ENCODE assay signal across 1 cellular context in the genomic region with DNA sequence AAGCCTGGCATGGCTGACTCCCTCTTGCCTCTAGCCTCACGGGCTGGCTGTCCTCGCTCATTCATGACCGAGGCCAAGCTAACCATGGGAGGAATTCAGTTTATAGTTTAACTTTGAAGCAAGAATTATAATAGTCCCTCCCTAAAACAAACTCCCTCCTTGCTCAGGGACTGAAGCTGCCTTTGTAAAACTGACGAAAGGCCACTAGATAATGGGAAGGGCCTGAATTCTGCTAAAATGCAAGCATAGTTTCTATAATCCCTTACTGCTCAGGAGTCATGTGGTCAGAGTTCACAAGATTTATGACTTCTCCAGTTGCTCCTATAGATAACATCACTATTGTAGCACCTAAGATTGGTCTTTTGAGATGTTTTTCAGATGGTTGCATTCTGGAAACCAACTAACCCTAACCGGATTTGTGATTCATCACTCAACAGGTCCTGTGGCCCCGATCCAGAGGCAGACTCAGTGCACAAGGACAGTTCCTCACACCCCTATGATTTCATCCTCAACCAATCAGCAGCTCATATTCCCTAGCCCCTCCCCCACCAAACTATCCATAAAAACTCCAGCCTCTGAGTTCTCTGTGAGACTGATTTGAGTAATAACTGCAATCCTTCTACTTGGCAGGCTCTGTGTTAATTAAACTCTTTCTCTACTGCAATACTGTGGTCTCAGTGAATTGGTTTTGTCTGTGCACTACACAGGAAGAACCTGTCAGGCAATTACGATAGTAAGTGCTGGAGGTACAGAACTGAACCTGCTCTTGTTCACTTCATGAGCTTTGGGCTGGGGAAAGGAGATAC.
TF ChIP-seq lines count a peak whose summit lies in the region.

No MANE protein-coding gene starts in this region.

TF ChIP-seq in K562, 482 proteins besides CTCF, POLR2A, EP300 and RAD21 (continued from another document and continues in another):
- TF ChIP-seq, protein P1, sequence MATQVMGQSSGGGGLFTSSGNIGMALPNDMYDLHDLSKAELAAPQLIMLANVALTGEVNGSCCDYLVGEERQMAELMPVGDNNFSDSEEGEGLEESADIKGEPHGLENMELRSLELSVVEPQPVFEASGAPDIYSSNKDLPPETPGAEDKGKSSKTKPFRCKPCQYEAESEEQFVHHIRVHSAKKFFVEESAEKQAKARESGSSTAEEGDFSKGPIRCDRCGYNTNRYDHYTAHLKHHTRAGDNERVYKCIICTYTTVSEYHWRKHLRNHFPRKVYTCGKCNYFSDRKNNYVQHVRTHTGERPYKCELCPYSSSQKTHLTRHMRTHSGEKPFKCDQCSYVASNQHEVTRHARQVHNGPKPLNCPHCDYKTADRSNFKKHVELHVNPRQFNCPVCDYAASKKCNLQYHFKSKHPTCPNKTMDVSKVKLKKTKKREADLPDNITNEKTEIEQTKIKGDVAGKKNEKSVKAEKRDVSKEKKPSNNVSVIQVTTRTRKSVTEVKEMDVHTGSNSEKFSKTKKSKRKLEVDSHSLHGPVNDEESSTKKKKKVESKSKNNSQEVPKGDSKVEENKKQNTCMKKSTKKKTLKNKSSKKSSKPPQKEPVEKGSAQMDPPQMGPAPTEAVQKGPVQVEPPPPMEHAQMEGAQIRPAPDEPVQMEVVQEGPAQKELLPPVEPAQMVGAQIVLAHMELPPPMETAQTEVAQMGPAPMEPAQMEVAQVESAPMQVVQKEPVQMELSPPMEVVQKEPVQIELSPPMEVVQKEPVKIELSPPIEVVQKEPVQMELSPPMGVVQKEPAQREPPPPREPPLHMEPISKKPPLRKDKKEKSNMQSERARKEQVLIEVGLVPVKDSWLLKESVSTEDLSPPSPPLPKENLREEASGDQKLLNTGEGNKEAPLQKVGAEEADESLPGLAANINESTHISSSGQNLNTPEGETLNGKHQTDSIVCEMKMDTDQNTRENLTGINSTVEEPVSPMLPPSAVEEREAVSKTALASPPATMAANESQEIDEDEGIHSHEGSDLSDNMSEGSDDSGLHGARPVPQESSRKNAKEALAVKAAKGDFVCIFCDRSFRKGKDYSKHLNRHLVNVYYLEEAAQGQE (CRISPR knock-in tag; IDR thresholded peaks at IDR 0.05; ENCODE audit: low read depth) = no peak
- TF ChIP-seq PBX2 (CRISPR knock-in tag; IDR thresholded peaks at IDR 0.05; ENCODE audit: low read depth) (no peak), PBX2 (tag; conservative IDR thresholded peaks at IDR 0.05; ENCODE audit: low read depth) (peak; percentile 80), ZNF395 (CRISPR knock-in tag; IDR thresholded peaks at IDR 0.05) (no peak), NCOA1 (IDR thresholded peaks at IDR 0.05; ENCODE audit: low read depth) (no peak), ZEB2 (IDR thresholded peaks at IDR 0.05) (no peak), FOSL1 (tag; conservative IDR thresholded peaks at IDR 0.05) (0 out of 2 replicates have a peak, but pooled peaks have one; percentile 32), RFX7 (CRISPR knock-in tag; IDR thresholded peaks at IDR 0.05) (no peak), ZNF318 (IDR thresholded peaks at IDR 0.05; ENCODE audit: borderline replicate concordance in 1 of 2, low read depth in 1 of 2) (no peak), SOX6 (IDR thresholded peaks at IDR 0.05) (peak; percentile 67), GTF2B (IDR thresholded peaks at IDR 0.05; ENCODE audit: extremely low read depth, insufficient read length) (no peak), NR2C2 (CRISPR knock-in tag; IDR thresholded peaks at IDR 0.05) (no peak), NR2C2 (tag; IDR thresholded peaks at IDR 0.05) (peak; percentile 72), THAP7 (CRISPR knock-in tag; IDR thresholded peaks at IDR 0.05) (no peak), ZNF282 (CRISPR knock-in tag; IDR thresholded peaks at IDR 0.05) (no peak), TCF7 (IDR thresholded peaks at IDR 0.05; ENCODE audit: borderline replicate concordance) (no peak)
- TF ChIP-seq, protein P2, sequence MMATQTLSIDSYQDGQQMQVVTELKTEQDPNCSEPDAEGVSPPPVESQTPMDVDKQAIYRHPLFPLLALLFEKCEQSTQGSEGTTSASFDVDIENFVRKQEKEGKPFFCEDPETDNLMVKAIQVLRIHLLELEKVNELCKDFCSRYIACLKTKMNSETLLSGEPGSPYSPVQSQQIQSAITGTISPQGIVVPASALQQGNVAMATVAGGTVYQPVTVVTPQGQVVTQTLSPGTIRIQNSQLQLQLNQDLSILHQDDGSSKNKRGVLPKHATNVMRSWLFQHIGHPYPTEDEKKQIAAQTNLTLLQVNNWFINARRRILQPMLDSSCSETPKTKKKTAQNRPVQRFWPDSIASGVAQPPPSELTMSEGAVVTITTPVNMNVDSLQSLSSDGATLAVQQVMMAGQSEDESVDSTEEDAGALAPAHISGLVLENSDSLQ (IDR thresholded peaks at IDR 0.05) = peak; percentile 83
- TF ChIP-seq, protein P3, sequence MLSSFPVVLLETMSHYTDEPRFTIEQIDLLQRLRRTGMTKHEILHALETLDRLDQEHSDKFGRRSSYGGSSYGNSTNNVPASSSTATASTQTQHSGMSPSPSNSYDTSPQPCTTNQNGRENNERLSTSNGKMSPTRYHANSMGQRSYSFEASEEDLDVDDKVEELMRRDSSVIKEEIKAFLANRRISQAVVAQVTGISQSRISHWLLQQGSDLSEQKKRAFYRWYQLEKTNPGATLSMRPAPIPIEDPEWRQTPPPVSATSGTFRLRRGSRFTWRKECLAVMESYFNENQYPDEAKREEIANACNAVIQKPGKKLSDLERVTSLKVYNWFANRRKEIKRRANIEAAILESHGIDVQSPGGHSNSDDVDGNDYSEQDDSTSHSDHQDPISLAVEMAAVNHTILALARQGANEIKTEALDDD (IDR thresholded peaks at IDR 0.05) = 0 out of 2 replicates have a peak, but pooled peaks have one; percentile 23
- TF ChIP-seq, protein P4, sequence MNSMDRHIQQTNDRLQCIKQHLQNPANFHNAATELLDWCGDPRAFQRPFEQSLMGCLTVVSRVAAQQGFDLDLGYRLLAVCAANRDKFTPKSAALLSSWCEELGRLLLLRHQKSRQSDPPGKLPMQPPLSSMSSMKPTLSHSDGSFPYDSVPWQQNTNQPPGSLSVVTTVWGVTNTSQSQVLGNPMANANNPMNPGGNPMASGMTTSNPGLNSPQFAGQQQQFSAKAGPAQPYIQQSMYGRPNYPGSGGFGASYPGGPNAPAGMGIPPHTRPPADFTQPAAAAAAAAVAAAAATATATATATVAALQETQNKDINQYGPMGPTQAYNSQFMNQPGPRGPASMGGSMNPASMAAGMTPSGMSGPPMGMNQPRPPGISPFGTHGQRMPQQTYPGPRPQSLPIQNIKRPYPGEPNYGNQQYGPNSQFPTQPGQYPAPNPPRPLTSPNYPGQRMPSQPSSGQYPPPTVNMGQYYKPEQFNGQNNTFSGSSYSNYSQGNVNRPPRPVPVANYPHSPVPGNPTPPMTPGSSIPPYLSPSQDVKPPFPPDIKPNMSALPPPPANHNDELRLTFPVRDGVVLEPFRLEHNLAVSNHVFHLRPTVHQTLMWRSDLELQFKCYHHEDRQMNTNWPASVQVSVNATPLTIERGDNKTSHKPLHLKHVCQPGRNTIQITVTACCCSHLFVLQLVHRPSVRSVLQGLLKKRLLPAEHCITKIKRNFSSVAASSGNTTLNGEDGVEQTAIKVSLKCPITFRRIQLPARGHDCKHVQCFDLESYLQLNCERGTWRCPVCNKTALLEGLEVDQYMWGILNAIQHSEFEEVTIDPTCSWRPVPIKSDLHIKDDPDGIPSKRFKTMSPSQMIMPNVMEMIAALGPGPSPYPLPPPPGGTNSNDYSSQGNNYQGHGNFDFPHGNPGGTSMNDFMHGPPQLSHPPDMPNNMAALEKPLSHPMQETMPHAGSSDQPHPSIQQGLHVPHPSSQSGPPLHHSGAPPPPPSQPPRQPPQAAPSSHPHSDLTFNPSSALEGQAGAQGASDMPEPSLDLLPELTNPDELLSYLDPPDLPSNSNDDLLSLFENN (IDR thresholded peaks at IDR 0.05; ENCODE audit: low read depth in 2 of 2, low read length in 2 of 2) = no peak
- TF ChIP-seq, protein P5, sequence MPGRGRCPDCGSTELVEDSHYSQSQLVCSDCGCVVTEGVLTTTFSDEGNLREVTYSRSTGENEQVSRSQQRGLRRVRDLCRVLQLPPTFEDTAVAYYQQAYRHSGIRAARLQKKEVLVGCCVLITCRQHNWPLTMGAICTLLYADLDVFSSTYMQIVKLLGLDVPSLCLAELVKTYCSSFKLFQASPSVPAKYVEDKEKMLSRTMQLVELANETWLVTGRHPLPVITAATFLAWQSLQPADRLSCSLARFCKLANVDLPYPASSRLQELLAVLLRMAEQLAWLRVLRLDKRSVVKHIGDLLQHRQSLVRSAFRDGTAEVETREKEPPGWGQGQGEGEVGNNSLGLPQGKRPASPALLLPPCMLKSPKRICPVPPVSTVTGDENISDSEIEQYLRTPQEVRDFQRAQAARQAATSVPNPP (IDR thresholded peaks at IDR 0.05; ENCODE audit: borderline replicate concordance, insufficient read depth, insufficient read length) = no peak
